Comparison of ENCODE assay signal across 19 cellular contexts in the genomic region with DNA sequence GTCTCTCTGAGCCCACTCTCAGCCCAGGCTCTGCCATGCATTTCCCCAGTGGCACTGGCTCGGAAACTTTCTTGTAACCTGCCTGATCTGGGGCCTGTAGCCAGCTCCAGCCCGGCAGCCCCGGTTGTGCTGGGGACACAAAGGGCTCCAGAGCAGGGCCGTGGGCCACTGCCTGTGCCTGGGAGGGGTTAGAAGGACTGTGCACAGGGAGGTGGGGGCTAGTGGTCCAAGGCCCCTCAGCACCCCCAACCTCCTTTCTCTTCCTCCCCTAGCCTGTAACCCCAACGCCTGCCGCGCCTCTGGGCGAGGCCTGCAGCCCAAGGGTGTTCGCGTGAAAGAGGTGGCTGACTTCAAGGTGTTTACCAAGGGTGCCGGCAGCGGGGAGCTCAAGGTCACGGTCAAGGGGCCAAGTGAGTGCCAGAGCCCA. TPM values are rescaled to one million over a fixed set of nuclear protein-coding genes. Genes with fewer than 3 reads are reported as not detected.
"Had no signal": no experiment of that assay in that cellular context is flagged by ENCODE, and none has a peak within 500 bp of the region (broad histone marks: within the 10 kb centered on the region; RNA-seq: fewer than 3 reads in every experiment).

No MANE protein-coding gene starts in this region.

- H3K9me3 ChIP-seq: mucosa of descending colon, prostate gland, thyroid gland had no signal

- H3K36me3 ChIP-seq: neural progenitor cell, prostate gland, thyroid gland, WERI-Rb-1 had no signal

- DNase-seq: activated CD4-positive, alpha-beta T cell treated with anti-CD3 and anti-CD28 coated beads, Interleukin-2, amount 50 U/mL, for 48 hours; activated naive CD4-positive, alpha-beta T cell; activated naive CD8-positive, alpha-beta T cell treated with anti-CD3 and anti-CD28 coated beads, Interleukin-2, amount 50 U/mL, for 24 hours; central memory CD4-positive, alpha-beta T cell; erythroblast; mammary epithelial cell; naive thymus-derived CD4-positive, alpha-beta T cell; stimulated activated naive B cell treated with anti-CD40 and anti-IgM and Interleukin-4, amounts not matched to agents 10 μg/mL and 1 μg/mL and 100 μg/mL, for 72 hours; thyroid gland; WERI-Rb-1 had no signal

- H3K27me3 ChIP-seq: hepatocyte, neural progenitor cell, thyroid gland had no signal

- H3K4me3 ChIP-seq: coronary artery, hepatocyte, mucosa of descending colon, neural progenitor cell, prostate gland, SK-N-MC, thyroid gland had no signal

- FAIRE-seq: endometrium had no signal

- ATAC-seq: activated naive CD8-positive, alpha-beta T cell treated with anti-CD3 and anti-CD28 coated beads, Interleukin-2, amount 50 U/mL, for 24 hours; mucosa of descending colon; naive thymus-derived CD4-positive, alpha-beta T cell; sciatic nerve; stimulated activated naive B cell treated with anti-CD40 and anti-IgM and Interleukin-4, amounts not matched to agents 10 μg/mL and 1 μg/mL and 100 μg/mL, for 72 hours had no signal

- H3K4me1 ChIP-seq: neural progenitor cell, prostate gland, thyroid gland had no signal

- H3K9ac ChIP-seq: neural progenitor cell had no signal

- H3K27ac ChIP-seq: hepatocyte, neural progenitor cell, prostate gland, SK-N-MC, thyroid gland, WERI-Rb-1 had no signal

RNA-seq across cellular contexts. Expression of a gene that starts 9.6 kb away (rescaled TPM):
- total RNA-seq: T-helper 2 cell treated with Interferon-gamma antibody and Interleukin-4, amounts not matched to agents 100 ng/mL and 5 ng/mL, for 36 hours had no signal
- polyA plus RNA-seq: naive thymus-derived CD4-positive, alpha-beta T cell had no signal
